Comparison of ENCODE assay signal across 27 cellular contexts in the genomic region with DNA sequence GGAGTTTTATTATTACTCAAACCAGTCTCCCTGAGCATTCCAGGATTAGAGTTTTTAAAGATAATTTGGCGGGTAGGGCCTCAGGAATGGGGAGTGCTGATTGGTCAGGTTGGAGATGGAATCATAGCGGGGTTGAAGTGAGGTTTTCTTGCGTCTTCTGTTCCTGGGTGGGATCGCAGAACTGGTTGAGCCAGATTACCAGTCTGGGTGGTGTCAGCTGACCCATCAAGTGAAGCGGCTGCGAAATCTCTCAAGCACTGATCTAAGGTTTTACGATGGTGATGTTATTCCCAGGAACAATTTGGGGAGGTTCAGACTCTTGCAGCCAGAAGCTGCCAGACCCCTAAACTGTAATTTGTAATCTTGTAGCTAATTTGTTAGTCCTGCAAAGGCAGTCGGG.
"Had no signal": no experiment of that assay in that cellular context is flagged by ENCODE, and none has a peak within 500 bp of the region (broad histone marks: within the 10 kb centered on the region; RNA-seq: fewer than 3 reads in every experiment).

No MANE protein-coding gene starts in this region.

- DNase-seq: activated CD4-positive, alpha-beta T cell treated with anti-CD3 and anti-CD28 coated beads, Interleukin-2, amount 10 ng/mL, durations not matched to agents 24 days and 14 days; activated CD4-positive, CD25-positive, alpha-beta regulatory T cell treated with anti-CD3 and anti-CD28 coated beads, Interleukin-2, amount 50 U/mL, for 72 hours; activated CD8-positive, alpha-beta T cell treated with anti-CD3 and anti-CD28 coated beads for 36 hours; activated gamma-delta T cell treated with Interleukin-2 at 50 U/mL for 16 hours; activated naive CD4-positive, alpha-beta T cell treated with anti-CD3 and anti-CD28 coated beads, Interleukin-2, amount 50 U/mL, for 16 hours; activated T-cell treated with anti-CD3 and anti-CD28 coated beads, Interleukin-2, amount 50 U/mL, for 4 hours; amygdala; central memory CD4-positive, alpha-beta T cell; foreskin melanocyte; heart right ventricle; kidney glomerular epithelial cell; mesendoderm; naive thymus-derived CD4-positive, alpha-beta T cell; occipital lobe; right cardiac atrium; spleen; stimulated activated naive CD4-positive, alpha-beta T cell; tibial artery had no signal

- H3K79me2 ChIP-seq: parathyroid adenoma had no signal

- H3K4me1 ChIP-seq: breast epithelium, heart right ventricle, neural progenitor cell, parathyroid adenoma, spleen, suprapubic skin, tibial artery had no signal

- H3K27ac Mint-ChIP-seq: activated CD4-positive, alpha-beta T cell treated with anti-CD3 and anti-CD28 coated beads, Interleukin-2, amount 10 ng/mL, durations not matched to agents 24 days and 14 days; activated CD8-positive, alpha-beta T cell treated with anti-CD3 and anti-CD28 coated beads for 36 hours; activated T-helper 17 cell treated with anti-CD3 and anti-CD28 coated beads, Interleukin-2, amount 50 U/mL, for 72 hours; naive thymus-derived CD4-positive, alpha-beta T cell had no signal

- H3K36me3 Mint-ChIP-seq: naive thymus-derived CD4-positive, alpha-beta T cell; neural progenitor cell had no signal

- H2AFZ ChIP-seq: neural progenitor cell, parathyroid adenoma had no signal

- H3K36me3 ChIP-seq: breast epithelium, heart right ventricle, neural progenitor cell, spleen, suprapubic skin, tibial artery had no signal

- H3K4me3 ChIP-seq: breast epithelium, heart right ventricle, lung, neural progenitor cell, spleen, suprapubic skin, tibial artery had no signal

- H3K4me2 ChIP-seq: neural progenitor cell had no signal

- H3K4me1 Mint-ChIP-seq: activated CD4-positive, alpha-beta T cell treated with anti-CD3 and anti-CD28 coated beads, Interleukin-2, amount 10 ng/mL, durations not matched to agents 24 days and 14 days; activated T-helper 17 cell treated with anti-CD3 and anti-CD28 coated beads, Interleukin-2, amount 50 U/mL, for 72 hours; naive thymus-derived CD4-positive, alpha-beta T cell had no signal

- H3K27me3 ChIP-seq: breast epithelium, heart right ventricle, neural progenitor cell, suprapubic skin, tibial artery had no signal

- ATAC-seq: activated CD8-positive, alpha-beta T cell treated with anti-CD3 and anti-CD28 coated beads for 36 hours; activated T-cell treated with anti-CD3 and anti-CD28 coated beads, Interleukin-2, amount 50 U/mL, for 4 hours; activated T-helper 17 cell treated with anti-CD3 and anti-CD28 coated beads, Interleukin-2, amount 50 U/mL, for 72 hours; esophagus mucosa; heart right ventricle; left lobe of liver; naive thymus-derived CD4-positive, alpha-beta T cell; right cardiac atrium had no signal

- H3K9me3 Mint-ChIP-seq: activated CD4-positive, alpha-beta T cell treated with anti-CD3 and anti-CD28 coated beads, Interleukin-2, amount 10 ng/mL, durations not matched to agents 24 days and 14 days; activated CD8-positive, alpha-beta T cell treated with anti-CD3 and anti-CD28 coated beads for 36 hours; activated T-cell treated with anti-CD3 and anti-CD28 coated beads, Interleukin-2, amount 50 U/mL, for 4 hours; activated T-helper 17 cell treated with anti-CD3 and anti-CD28 coated beads, Interleukin-2, amount 50 U/mL, for 72 hours had no signal

- H3K27ac ChIP-seq: breast epithelium, heart right ventricle, neural progenitor cell, parathyroid adenoma, spleen, suprapubic skin, tibial artery, VCaP had no signal

- H3K9me3 ChIP-seq: breast epithelium, heart right ventricle, spleen, suprapubic skin, tibial artery had no signal

- H3K9ac ChIP-seq: neural progenitor cell, parathyroid adenoma had no signal

- H3K4me3 Mint-ChIP-seq: activated CD4-positive, alpha-beta T cell treated with anti-CD3 and anti-CD28 coated beads, Interleukin-2, amount 10 ng/mL, durations not matched to agents 24 days and 14 days; activated CD8-positive, alpha-beta T cell treated with anti-CD3 and anti-CD28 coated beads for 36 hours; activated T-cell treated with anti-CD3 and anti-CD28 coated beads, Interleukin-2, amount 50 U/mL, for 4 hours; activated T-helper 17 cell treated with anti-CD3 and anti-CD28 coated beads, Interleukin-2, amount 50 U/mL, for 72 hours; naive thymus-derived CD4-positive, alpha-beta T cell; neural progenitor cell had no signal
